Comparison of ENCODE assay signal across 8 cellular contexts in genomic region chr6:144931172-144932035, GRCh38.
A peak's percentile ranks its signal among the peaks of the same experiment; 100 is the strongest.
DNase-seq lines count a peak whose midpoint lies in the region; ATAC-seq and TF ChIP-seq lines count a peak whose summit lies in the region.

No MANE protein-coding gene starts in this region.

- WGBS in testis, 2 donors, result 58 to 62% methylated on average over 6 of the region's 6 CpGs

- peak; percentile 62 for ATAC-seq in HG02610 (IDR thresholded peaks at IDR 0.05; ENCODE audit: unreplicated experiment)
- peak; percentile 58 for ATAC-seq in left colon

- no peaks in the 10 kb centered on the region for H3K9me3 ChIP-seq in testis

- no peaks in the 10 kb centered on the region for H3K4me1 ChIP-seq in testis

- H3K36me3 ChIP-seq in testis (ENCODE audit: low read depth, missing control alignments), result no peaks in the 10 kb centered on the region

- no peak for TF ChIP-seq POLR2A in testis (IDR thresholded peaks at IDR 0.05)

- intact Hi-C loops in left colon (cut with DNase I, micrococcal nuclease), result loop anchor here in 1 of 2 donors (10.0 kb wide), 1 partner anchor 347 kb away; no protein-coding TSS in a partner anchor
- intact Hi-C loops in testis (cut with DNase I; ENCODE audit: low total_unique reads), result no loop called here

- no peak overlapping the region for H3K4me3 ChIP-seq in testis

- peak in 2 of 3 experiments; percentile 48 to 56 for TF ChIP-seq CTCF in testis (IDR thresholded peaks at IDR 0.05)

- DNase-seq in activated CD8-positive, alpha-beta memory T cell treated with anti-CD3 and anti-CD28 coated beads, Interleukin-2, amount 50 U/mL, for 24 hours (ENCODE audit: extremely low read depth), result peak; percentile 4
- no peak for DNase-seq in activated CD8-positive, alpha-beta memory T cell treated with anti-CD3 and anti-CD28 coated beads, Interleukin-2, amount 50 U/mL, for 48 hours
- DNase-seq in NCI-H748 (lab: John Stamatoyannopoulos, UW; ENCODE audit: unreplicated experiment) (peak; percentile 65), astrocyte of the hippocampus (ENCODE audit: low read depth, low spot score) (peak; percentile 55), left colon (peak in 1 of 2 donors; percentile 37), testis (peak; percentile 60), GM19238 (ENCODE audit: insufficient read length, low spot score) (no peak)

- no peaks in the 10 kb centered on the region for H3K27me3 ChIP-seq in testis

- no peak overlapping the region for H3K27ac ChIP-seq in testis

Comparison
In these comparisons a context has a peak if more than half of its experiments do, and no peak if none do; other contexts are left out.
1. DNase-seq: peak in activated CD8-positive, alpha-beta memory T cell treated with anti-CD3 and anti-CD28 coated beads, Interleukin-2, amount 50 U/mL, for 24 hours (single experiment), NCI-H748 (single experiment), astrocyte of the hippocampus (single experiment) and testis (single experiment); none in activated CD8-positive, alpha-beta memory T cell treated with anti-CD3 and anti-CD28 coated beads, Interleukin-2, amount 50 U/mL, for 48 hours (single experiment) and GM19238 (single experiment).